In the genomic region with DNA sequence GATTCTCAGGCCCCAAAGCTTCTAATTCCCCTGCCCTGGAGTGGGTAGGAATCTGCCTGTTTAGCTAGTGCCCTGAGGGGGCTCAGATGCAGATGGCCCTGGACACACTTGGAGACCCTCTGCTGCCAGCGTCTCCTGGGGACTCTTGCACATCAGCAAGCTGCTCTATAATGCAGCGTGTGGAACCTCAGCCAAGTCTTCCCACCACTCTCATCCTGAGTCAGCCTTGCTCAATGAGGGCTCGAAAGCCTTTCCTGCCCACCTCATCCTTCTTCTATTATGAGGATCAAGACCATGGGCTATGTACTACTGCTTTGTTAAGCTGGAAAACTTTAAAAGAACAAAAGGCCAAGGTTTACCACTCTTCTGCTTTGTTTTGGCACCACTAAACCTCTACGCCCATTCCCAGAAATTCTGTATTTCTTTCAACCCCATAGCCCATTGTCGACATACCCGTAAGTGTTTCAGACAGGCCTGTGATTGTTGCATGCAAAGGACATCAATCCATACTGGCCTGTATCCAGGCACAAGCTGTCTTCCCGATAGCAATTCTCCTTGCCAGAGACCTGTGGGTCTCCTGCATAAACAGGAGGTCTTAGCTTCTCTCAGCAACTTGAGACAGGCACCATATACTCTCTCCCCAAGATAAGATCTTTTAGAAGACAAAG, we compare ENCODE assay signal across 1 cellular context.
TF ChIP-seq lines count a peak whose summit lies in the region.

No MANE protein-coding gene starts in this region.

TF ChIP-seq in GM23338, 12 proteins besides CTCF, POLR2A, EP300 and RAD21:
- TF ChIP-seq, protein P1, sequence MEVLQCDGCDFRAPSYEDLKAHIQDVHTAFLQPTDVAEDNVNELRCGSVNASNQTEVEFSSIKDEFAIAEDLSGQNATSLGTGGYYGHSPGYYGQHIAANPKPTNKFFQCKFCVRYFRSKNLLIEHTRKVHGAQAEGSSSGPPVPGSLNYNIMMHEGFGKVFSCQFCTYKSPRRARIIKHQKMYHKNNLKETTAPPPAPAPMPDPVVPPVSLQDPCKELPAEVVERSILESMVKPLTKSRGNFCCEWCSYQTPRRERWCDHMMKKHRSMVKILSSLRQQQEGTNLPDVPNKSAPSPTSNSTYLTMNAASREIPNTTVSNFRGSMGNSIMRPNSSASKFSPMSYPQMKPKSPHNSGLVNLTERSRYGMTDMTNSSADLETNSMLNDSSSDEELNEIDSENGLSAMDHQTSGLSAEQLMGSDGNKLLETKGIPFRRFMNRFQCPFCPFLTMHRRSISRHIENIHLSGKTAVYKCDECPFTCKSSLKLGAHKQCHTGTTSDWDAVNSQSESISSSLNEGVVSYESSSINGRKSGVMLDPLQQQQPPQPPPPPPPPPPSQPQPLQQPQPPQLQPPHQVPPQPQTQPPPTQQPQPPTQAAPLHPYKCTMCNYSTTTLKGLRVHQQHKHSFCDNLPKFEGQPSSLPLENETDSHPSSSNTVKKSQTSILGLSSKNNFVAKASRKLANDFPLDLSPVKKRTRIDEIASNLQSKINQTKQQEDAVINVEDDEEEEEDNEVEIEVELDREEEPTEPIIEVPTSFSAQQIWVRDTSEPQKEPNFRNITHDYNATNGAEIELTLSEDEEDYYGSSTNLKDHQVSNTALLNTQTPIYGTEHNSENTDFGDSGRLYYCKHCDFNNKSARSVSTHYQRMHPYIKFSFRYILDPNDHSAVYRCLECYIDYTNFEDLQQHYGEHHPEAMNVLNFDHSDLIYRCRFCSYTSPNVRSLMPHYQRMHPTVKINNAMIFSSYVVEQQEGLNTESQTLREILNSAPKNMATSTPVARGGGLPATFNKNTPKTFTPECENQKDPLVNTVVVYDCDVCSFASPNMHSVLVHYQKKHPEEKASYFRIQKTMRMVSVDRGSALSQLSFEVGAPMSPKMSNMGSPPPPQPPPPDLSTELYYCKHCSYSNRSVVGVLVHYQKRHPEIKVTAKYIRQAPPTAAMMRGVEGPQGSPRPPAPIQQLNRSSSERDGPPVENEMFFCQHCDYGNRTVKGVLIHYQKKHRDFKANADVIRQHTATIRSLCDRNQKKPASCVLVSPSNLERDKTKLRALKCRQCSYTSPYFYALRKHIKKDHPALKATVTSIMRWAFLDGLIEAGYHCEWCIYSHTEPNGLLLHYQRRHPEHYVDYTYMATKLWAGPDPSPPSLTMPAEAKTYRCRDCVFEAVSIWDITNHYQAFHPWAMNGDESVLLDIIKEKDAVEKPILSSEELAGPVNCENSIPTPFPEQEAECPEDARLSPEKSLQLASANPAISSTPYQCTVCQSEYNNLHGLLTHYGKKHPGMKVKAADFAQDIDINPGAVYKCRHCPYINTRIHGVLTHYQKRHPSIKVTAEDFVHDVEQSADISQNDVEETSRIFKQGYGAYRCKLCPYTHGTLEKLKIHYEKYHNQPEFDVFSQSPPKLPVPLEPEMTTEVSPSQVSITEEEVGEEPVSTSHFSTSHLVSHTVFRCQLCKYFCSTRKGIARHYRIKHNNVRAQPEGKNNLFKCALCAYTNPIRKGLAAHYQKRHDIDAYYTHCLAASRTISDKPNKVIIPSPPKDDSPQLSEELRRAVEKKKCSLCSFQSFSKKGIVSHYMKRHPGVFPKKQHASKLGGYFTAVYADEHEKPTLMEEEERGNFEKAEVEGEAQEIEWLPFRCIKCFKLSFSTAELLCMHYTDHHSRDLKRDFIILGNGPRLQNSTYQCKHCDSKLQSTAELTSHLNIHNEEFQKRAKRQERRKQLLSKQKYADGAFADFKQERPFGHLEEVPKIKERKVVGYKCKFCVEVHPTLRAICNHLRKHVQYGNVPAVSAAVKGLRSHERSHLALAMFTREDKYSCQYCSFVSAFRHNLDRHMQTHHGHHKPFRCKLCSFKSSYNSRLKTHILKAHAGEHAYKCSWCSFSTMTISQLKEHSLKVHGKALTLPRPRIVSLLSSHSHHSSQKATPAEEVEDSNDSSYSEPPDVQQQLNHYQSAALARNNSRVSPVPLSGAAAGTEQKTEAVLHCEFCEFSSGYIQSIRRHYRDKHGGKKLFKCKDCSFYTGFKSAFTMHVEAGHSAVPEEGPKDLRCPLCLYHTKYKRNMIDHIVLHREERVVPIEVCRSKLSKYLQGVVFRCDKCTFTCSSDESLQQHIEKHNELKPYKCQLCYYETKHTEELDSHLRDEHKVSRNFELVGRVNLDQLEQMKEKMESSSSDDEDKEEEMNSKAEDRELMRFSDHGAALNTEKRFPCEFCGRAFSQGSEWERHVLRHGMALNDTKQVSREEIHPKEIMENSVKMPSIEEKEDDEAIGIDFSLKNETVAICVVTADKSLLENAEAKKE (CRISPR knock-in tag; IDR thresholded peaks at IDR 0.05), result no peak
- TF ChIP-seq EZH2phosphoT487 (IDR thresholded peaks at IDR 0.05; ENCODE audit: unreplicated experiment) (no peak), CREB1 (CRISPR knock-in tag; IDR thresholded peaks at IDR 0.05; ENCODE audit: low read depth) (no peak), POLR2AphosphoS5 (IDR thresholded peaks at IDR 0.05; ENCODE audit: low read depth) (no peak), NANOG (IDR thresholded peaks at IDR 0.05; ENCODE audit: borderline replicate concordance) (no peak)
- TF ChIP-seq, protein P2, sequence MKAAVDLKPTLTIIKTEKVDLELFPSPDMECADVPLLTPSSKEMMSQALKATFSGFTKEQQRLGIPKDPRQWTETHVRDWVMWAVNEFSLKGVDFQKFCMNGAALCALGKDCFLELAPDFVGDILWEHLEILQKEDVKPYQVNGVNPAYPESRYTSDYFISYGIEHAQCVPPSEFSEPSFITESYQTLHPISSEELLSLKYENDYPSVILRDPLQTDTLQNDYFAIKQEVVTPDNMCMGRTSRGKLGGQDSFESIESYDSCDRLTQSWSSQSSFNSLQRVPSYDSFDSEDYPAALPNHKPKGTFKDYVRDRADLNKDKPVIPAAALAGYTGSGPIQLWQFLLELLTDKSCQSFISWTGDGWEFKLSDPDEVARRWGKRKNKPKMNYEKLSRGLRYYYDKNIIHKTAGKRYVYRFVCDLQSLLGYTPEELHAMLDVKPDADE (IDR thresholded peaks at IDR 0.05), result no peak
- TF ChIP-seq, protein P3, sequence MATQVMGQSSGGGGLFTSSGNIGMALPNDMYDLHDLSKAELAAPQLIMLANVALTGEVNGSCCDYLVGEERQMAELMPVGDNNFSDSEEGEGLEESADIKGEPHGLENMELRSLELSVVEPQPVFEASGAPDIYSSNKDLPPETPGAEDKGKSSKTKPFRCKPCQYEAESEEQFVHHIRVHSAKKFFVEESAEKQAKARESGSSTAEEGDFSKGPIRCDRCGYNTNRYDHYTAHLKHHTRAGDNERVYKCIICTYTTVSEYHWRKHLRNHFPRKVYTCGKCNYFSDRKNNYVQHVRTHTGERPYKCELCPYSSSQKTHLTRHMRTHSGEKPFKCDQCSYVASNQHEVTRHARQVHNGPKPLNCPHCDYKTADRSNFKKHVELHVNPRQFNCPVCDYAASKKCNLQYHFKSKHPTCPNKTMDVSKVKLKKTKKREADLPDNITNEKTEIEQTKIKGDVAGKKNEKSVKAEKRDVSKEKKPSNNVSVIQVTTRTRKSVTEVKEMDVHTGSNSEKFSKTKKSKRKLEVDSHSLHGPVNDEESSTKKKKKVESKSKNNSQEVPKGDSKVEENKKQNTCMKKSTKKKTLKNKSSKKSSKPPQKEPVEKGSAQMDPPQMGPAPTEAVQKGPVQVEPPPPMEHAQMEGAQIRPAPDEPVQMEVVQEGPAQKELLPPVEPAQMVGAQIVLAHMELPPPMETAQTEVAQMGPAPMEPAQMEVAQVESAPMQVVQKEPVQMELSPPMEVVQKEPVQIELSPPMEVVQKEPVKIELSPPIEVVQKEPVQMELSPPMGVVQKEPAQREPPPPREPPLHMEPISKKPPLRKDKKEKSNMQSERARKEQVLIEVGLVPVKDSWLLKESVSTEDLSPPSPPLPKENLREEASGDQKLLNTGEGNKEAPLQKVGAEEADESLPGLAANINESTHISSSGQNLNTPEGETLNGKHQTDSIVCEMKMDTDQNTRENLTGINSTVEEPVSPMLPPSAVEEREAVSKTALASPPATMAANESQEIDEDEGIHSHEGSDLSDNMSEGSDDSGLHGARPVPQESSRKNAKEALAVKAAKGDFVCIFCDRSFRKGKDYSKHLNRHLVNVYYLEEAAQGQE (IDR thresholded peaks at IDR 0.05; ENCODE audit: unreplicated experiment), result no peak
TF ChIP-seq in GM23338: peak in this region for 0.
